In genomic region chr3:148075829-148076716, GRCh38 we compare ENCODE assay signal across 8 cellular contexts.
DNase-seq lines count a peak whose midpoint lies in the region; ATAC-seq and TF ChIP-seq lines count a peak whose summit lies in the region.

No MANE protein-coding gene starts in this region.

- no peaks in the 10 kb centered on the region for H3K9me3 Mint-ChIP-seq in nephron

- no peak overlapping the region for H3K4me3 ChIP-seq in heart left ventricle
- no peak overlapping the region for H3K4me3 ChIP-seq in right cardiac atrium (ENCODE audit: low read length)

- H3K4me1 Mint-ChIP-seq in nephron: peaks cover 20% of the 10 kb centered on the region

- intact Hi-C loops in heart left ventricle (cut with DNase I): loop anchor here in 3 of 10 donors (10.0 kb wide), 4 partner anchors 451 to 1431 kb away; no protein-coding TSS in a partner anchor
- intact Hi-C loops in right cardiac atrium (cut with DNase I): no loop called here

- no peaks in the 10 kb centered on the region for H3K36me3 Mint-ChIP-seq in nephron (ENCODE audit: low read depth)

- no peak for TF ChIP-seq POLR2A in heart left ventricle (IDR thresholded peaks at IDR 0.05)

- H3K4me3 Mint-ChIP-seq in nephron: no peak overlapping the region

- H3K36me3 ChIP-seq in heart left ventricle: no peaks in the 10 kb centered on the region

- H3K27me3 ChIP-seq in heart left ventricle (no peaks in the 10 kb centered on the region), right cardiac atrium (ENCODE audit: control insufficient read depth, insufficient read depth) (no peaks in the 10 kb centered on the region)

- ATAC-seq in heart left ventricle: no peak
- no peak for ATAC-seq in right cardiac atrium
- no peak for ATAC-seq in HG03108 (IDR thresholded peaks at IDR 0.05; ENCODE audit: unreplicated experiment)

- peak in 11 of 12 donors; percentile 11 to 68 (median 44) for TF ChIP-seq CTCF in heart left ventricle (IDR thresholded peaks at IDR 0.05)
- TF ChIP-seq CTCF in nephron (IDR thresholded peaks at IDR 0.05; ENCODE audit: unreplicated experiment in 3 of 3): peak; percentile 82 to 91 (median 87)

- DNase-seq in heart left ventricle: no peak
- no peak for DNase-seq in right cardiac atrium
- peak; percentile 4 for DNase-seq in NCI-H524 treated with DMSO at 0.1 percent for 48 hours (lab: John Stamatoyannopoulos, UW)
- peak; percentile 66 for DNase-seq in dedifferentiated amniotic fluid mesenchymal stem cell (ENCODE audit: extremely low spot score)
- DNase-seq in CD1c-positive myeloid dendritic cell (ENCODE audit: extremely low spot score): no peak
- DNase-seq in SKM-1 (lab: John Stamatoyannopoulos, UW; ENCODE audit: unreplicated experiment): no peak

- WGBS in heart left ventricle, 4 donors: 48 to 57% (median 52%) methylated on average over 5 of the region's 5 CpGs
- WGBS in right cardiac atrium: 47% methylated on average over 5 of the region's 5 CpGs

- no peaks in the 10 kb centered on the region for H3K27me3 Mint-ChIP-seq in nephron (ENCODE audit: low read depth)

- no peak overlapping the region for H3K27ac Mint-ChIP-seq in nephron

- H3K9me3 ChIP-seq in heart left ventricle (no peaks in the 10 kb centered on the region), right cardiac atrium (ENCODE audit: control insufficient read depth, low read length) (no peaks in the 10 kb centered on the region)

- H3K4me1 ChIP-seq in heart left ventricle (no peaks in the 10 kb centered on the region), right cardiac atrium (ENCODE audit: control insufficient read depth, insufficient read depth, low read length) (no peaks in the 10 kb centered on the region)

- no peak overlapping the region for H3K27ac ChIP-seq in heart left ventricle
- no peak overlapping the region for H3K27ac ChIP-seq in right cardiac atrium (ENCODE audit: low read length)

Comparison
In these comparisons a context has a peak if more than half of its experiments do, and no peak if none do; other contexts are left out.
1. DNase-seq: peak in NCI-H524 treated with DMSO at 0.1 percent for 48 hours (single experiment) and dedifferentiated amniotic fluid mesenchymal stem cell (single experiment); none in heart left ventricle (0 of 5), right cardiac atrium (0 of 3), CD1c-positive myeloid dendritic cell (single experiment) and SKM-1 (single experiment).